In the genomic region with DNA sequence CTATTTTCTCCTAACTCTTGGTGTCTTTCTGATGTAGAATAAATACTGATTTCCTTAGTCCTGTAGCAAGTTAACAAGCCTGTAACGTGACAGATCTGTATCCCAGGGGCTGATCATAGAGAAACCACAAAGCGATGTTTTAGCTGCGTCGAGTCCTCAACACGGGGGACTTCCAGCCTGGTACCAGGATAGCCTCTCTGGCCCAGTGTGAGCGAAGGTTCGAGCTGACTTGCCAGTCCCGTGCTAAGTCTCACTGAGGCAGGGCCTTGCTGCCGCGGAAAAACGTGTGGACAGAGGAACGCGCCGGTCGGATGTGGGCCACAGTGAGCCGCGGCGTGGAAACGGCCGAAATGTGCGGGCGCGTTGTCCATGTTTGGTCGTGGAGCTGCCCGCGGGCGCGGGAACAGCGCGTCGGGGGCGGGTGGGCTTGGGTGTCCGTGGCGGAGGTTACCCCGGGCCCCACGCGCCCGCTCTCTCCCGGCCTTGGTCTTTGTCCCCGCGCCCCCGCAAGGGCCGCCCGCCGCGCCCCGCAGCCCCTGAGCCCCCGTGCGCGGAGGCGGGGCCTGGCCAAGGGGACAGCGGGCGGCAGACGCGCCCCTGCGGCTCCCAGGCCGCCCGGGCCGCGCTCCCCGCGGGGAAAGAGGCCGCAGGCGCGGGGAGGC, we compare ENCODE assay signal across 8 cellular contexts. TPM values are rescaled to one million over a fixed set of nuclear protein-coding genes. Genes with fewer than 3 reads are reported as not detected.
DNase-seq lines count a peak whose midpoint lies in the region; ATAC-seq, FAIRE-seq and TF ChIP-seq lines count a peak whose summit lies in the region.

No MANE protein-coding gene starts in this region.

- no peaks in the 10 kb centered on the region for H3K9me3 ChIP-seq in trophoblast cell (ENCODE audit: insufficient read depth, low read depth, low read length)

- H3K27ac ChIP-seq in trophoblast cell (ENCODE audit: low read depth, low read length), result no peak overlapping the region

- CTCF ChIA-PET in activated CD8-positive, alpha-beta memory T cell treated with anti-CD3 and anti-CD28 coated beads, Interleukin-2, amount 10 ng/mL, durations not matched to agents 7 days and 5 days (lab: Charles Lee), result no interaction called here

- H2BK120ac ChIP-seq in trophoblast cell (ENCODE audit: insufficient read depth, low read length, poor library complexity), result peak overlapping the region; percentile 3

- H2BK5ac ChIP-seq in trophoblast cell (ENCODE audit: low read depth, low read length, poor library complexity), result peak overlapping the region; percentile 8

- no peak overlapping the region for H2AK5ac ChIP-seq in trophoblast cell (ENCODE audit: low read length)

- H2BK12ac ChIP-seq in trophoblast cell (ENCODE audit: low read length), result peak overlapping the region; percentile 3

- no peaks in the 10 kb centered on the region for H3K36me3 Mint-ChIP-seq in activated CD8-positive, alpha-beta memory T cell treated with anti-CD3 and anti-CD28 coated beads, Interleukin-2, amount 10 ng/mL, durations not matched to agents 7 days and 5 days

- no peak for DNase-seq in activated CD8-positive, alpha-beta memory T cell treated with anti-CD3 and anti-CD28 coated beads, Interleukin-2, amount 10 ng/mL, durations not matched to agents 7 days and 5 days
- DNase-seq in foreskin melanocyte, result peak; percentile 6
- DNase-seq in trophoblast cell, result peak; percentile 25 to 53
- DNase-seq in GM12892 (ENCODE audit: insufficient read length), result no peak
- DNase-seq in SKM-1 (lab: John Stamatoyannopoulos, UW; ENCODE audit: unreplicated experiment), result no peak
- no peak for DNase-seq in D341Med (ENCODE audit: low spot score)

- H4K12ac ChIP-seq in trophoblast cell (ENCODE audit: low read depth, low read length), result peak overlapping the region; percentile 26

- peaks cover 3% of the 10 kb centered on the region for H3K79me2 ChIP-seq in trophoblast cell (ENCODE audit: control insufficient read depth, insufficient read depth, low read length, poor library complexity)

- H3K4ac ChIP-seq in trophoblast cell (ENCODE audit: low read depth, low read length), result peak overlapping the region; percentile 28

- FAIRE-seq in GM12892 (lab: Jason Lieb, UNC), result no peak

- H2AFZ ChIP-seq in trophoblast cell (ENCODE audit: insufficient read depth, low read length, poor library complexity), result peak overlapping the region; percentile 55

- TF ChIP-seq POLR2A in GM12892 (IDR thresholded peaks at IDR 0.05; ENCODE audit: low read depth, low read length), result no peak

- peaks cover 60% of the 10 kb centered on the region for H3K27me3 Mint-ChIP-seq in activated CD8-positive, alpha-beta memory T cell treated with anti-CD3 and anti-CD28 coated beads, Interleukin-2, amount 10 ng/mL, durations not matched to agents 7 days and 5 days

- ATAC-seq in GM19324 (IDR thresholded peaks at IDR 0.05; ENCODE audit: low FRiP score, unreplicated experiment), result peak; percentile 3
- no peak for ATAC-seq in activated CD8-positive, alpha-beta memory T cell treated with anti-CD3 and anti-CD28 coated beads, Interleukin-2, amount 10 ng/mL, durations not matched to agents 7 days and 5 days
- ATAC-seq in HG02852 (IDR thresholded peaks at IDR 0.05; ENCODE audit: unreplicated experiment), result no peak

- peak overlapping the region; percentile 84 for H4K8ac ChIP-seq in trophoblast cell (ENCODE audit: low read depth, low read length)

- no peak overlapping the region for H3K27ac Mint-ChIP-seq in activated CD8-positive, alpha-beta memory T cell treated with anti-CD3 and anti-CD28 coated beads, Interleukin-2, amount 10 ng/mL, durations not matched to agents 7 days and 5 days

- H3K36me3 ChIP-seq in trophoblast cell (ENCODE audit: control insufficient read depth in 1 of 2, insufficient read depth in 2 of 2, low read length in 2 of 2), result no peaks in the 10 kb centered on the region

- H4K91ac ChIP-seq in trophoblast cell (ENCODE audit: low read depth, low read length), result peak overlapping the region; percentile 17

- no peak overlapping the region for H3K9ac ChIP-seq in trophoblast cell (ENCODE audit: low read length)

- H3K9me3 Mint-ChIP-seq in activated CD8-positive, alpha-beta memory T cell treated with anti-CD3 and anti-CD28 coated beads, Interleukin-2, amount 10 ng/mL, durations not matched to agents 7 days and 5 days (ENCODE audit: low read depth), result no peaks in the 10 kb centered on the region

- peak overlapping the region; percentile 51 for H3K4me2 ChIP-seq in trophoblast cell (ENCODE audit: low read length)

- H3K18ac ChIP-seq in trophoblast cell (ENCODE audit: low read length), result peak overlapping the region; percentile 56

- peak overlapping the region; percentile 27 for H3K4me3 Mint-ChIP-seq in activated CD8-positive, alpha-beta memory T cell treated with anti-CD3 and anti-CD28 coated beads, Interleukin-2, amount 10 ng/mL, durations not matched to agents 7 days and 5 days

- WGBS in trophoblast cell (ENCODE audit: extremely low coverage, insufficient coverage, insufficient read length), result no CpG with 5 or more reads among the region's 65 CpGs

- no peaks in the 10 kb centered on the region for H3K27me3 ChIP-seq in trophoblast cell (ENCODE audit: insufficient read depth, low read length)

- no peak overlapping the region for H3K23ac ChIP-seq in trophoblast cell (ENCODE audit: low read length)

- peak overlapping the region; percentile 51 for H3K4me3 ChIP-seq in trophoblast cell (ENCODE audit: low read depth, low read length)

- peak overlapping the region; percentile 78 for H3K14ac ChIP-seq in trophoblast cell (ENCODE audit: low read length)

- H3K79me1 ChIP-seq in trophoblast cell (ENCODE audit: low read length), result peaks cover 6% of the 10 kb centered on the region

- peaks cover 21% of the 10 kb centered on the region for H3K4me1 Mint-ChIP-seq in activated CD8-positive, alpha-beta memory T cell treated with anti-CD3 and anti-CD28 coated beads, Interleukin-2, amount 10 ng/mL, durations not matched to agents 7 days and 5 days

- peaks cover 0 to 2% of the 10 kb centered on the region in 2 experiments for H3K4me1 ChIP-seq in trophoblast cell (ENCODE audit: control insufficient read depth in 1 of 2, insufficient read depth in 2 of 2, low read length in 2 of 2)

RNA-seq across cellular contexts. Expression of a gene that starts 0.5 kb away (rescaled TPM):
- total RNA-seq in activated CD8-positive, alpha-beta memory T cell treated with anti-CD3 and anti-CD28 coated beads, Interleukin-2, amount 10 ng/mL, durations not matched to agents 7 days and 5 days, result not detected
- 5.5 and 6.1 TPM in 2 replicates for polyA plus RNA-seq in trophoblast cell (2013)
- 0.19 TPM for polyA plus RNA-seq in GM12892 (2012; ENCODE audit: missing spikeins)

Comparison
In these comparisons a context has a peak if more than half of its experiments do, and no peak if none do; other contexts are left out.
1. DNase-seq: peak in foreskin melanocyte (single experiment) and trophoblast cell (2 of 2); none in activated CD8-positive, alpha-beta memory T cell treated with anti-CD3 and anti-CD28 coated beads, Interleukin-2, amount 10 ng/mL, durations not matched to agents 7 days and 5 days (single experiment), GM12892 (single experiment), SKM-1 (single experiment) and D341Med (single experiment).